In the genomic region with DNA sequence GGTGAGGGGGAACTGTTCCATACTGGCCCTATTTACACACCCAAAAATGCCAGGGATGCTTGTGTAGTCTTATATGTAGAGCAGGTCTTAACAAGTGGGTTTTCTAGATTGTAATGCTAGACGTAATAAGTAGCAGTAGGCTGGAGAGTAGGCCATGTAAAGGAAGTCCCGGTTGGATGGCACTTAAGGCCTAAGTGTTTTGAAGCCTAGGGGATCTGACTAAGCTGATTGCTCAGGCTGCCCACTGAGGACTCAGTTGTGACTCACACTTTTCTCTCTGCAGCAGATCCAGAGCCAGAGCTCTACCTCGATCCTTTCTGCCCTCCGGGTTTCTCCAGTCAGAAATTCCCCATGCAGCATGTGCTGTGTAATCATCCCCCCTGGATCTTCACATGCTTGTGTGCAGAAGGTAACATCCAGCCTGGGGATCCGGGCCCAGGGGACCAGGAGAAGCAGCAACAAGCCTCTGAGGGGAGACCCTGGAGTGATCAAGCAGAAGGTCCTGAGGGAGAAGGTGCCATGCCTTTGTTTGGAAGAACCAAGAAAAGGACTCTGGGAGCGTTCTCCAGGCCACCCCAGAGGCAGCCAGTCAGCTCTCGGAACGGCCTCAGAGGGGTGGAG, we compare ENCODE assay signal across 1 cellular context.
TF ChIP-seq lines count a peak whose summit lies in the region.

No MANE protein-coding gene starts in this region.

TF ChIP-seq in GM23338, 12 proteins besides CTCF, POLR2A, EP300 and RAD21:
- TF ChIP-seq REST (IDR thresholded peaks at IDR 0.05; ENCODE audit: unreplicated experiment) (no peak), STAT1 (IDR thresholded peaks at IDR 0.05; ENCODE audit: unreplicated experiment) (no peak), ZNF114 (CRISPR knock-in tag; IDR thresholded peaks at IDR 0.05) (no peak), ZNF331 (CRISPR knock-in tag; IDR thresholded peaks at IDR 0.05; ENCODE audit: low read depth) (no peak), EZH2phosphoT487 (IDR thresholded peaks at IDR 0.05; ENCODE audit: unreplicated experiment) (no peak), CREB1 (CRISPR knock-in tag; IDR thresholded peaks at IDR 0.05; ENCODE audit: low read depth) (no peak)
TF ChIP-seq in GM23338: peak in this region for 0.
